In genomic region chr12:16726879-16727278, GRCh38 we compare ENCODE assay signal across 21 cellular contexts.
A peak's percentile ranks its signal among the peaks of the same experiment; 100 is the strongest.
DNase-seq lines count a peak whose midpoint lies in the region; ATAC-seq and TF ChIP-seq lines count a peak whose summit lies in the region.
"Had no signal": no experiment of that assay in that cellular context is flagged by ENCODE, and none has a peak within 500 bp of the region (broad histone marks: within the 10 kb centered on the region; RNA-seq: fewer than 3 reads in every experiment).

No MANE protein-coding gene starts in this region.

- no peak overlapping the region for H3K4me3 ChIP-seq in fibroblast of pulmonary artery (replicated peaks; ENCODE audit: low read depth, low read length)

- in situ Hi-C loops in Caki2 (cut with HindIII; ENCODE audit: low pct_unique_long_range_greater_than_20kb, low sequenced_read_pairs) (no loop called here), SK-MEL-5 (cut with HindIII; ENCODE audit: low pct_unique_long_range_greater_than_20kb, low sequenced_read_pairs) (no loop called here)

- no peak for ATAC-seq in HG03095 (IDR thresholded peaks at IDR 0.05; ENCODE audit: unreplicated experiment)
- ATAC-seq: activated CD4-positive, CD25-positive, alpha-beta regulatory T cell treated with anti-CD3 and anti-CD28 coated beads, Interleukin-2, amount 50 U/mL, for 24 hours; foreskin keratinocyte; right cardiac atrium; stimulated activated naive CD8-positive, alpha-beta T cell treated with anti-CD3 and anti-CD28 coated beads, Interleukin-15, amount 100 ng/mL, for 72 hours had no signal

- no peak for TF ChIP-seq CTCF in fibroblast of pulmonary artery (IDR thresholded peaks at IDR 0.05; ENCODE audit: low read length, missing control alignments)

- peak; percentile 64 for DNase-seq in Caki2 (ENCODE audit: low read depth)
- peak; percentile 90 for DNase-seq in SK-MEL-5 (ENCODE audit: low read depth, low spot score)
- DNase-seq in fibroblast of pulmonary artery (ENCODE audit: low read depth): peak; percentile 6
- peak; percentile 19 for DNase-seq in pons (ENCODE audit: low spot score)
- DNase-seq in NCI-H82 (lab: John Stamatoyannopoulos, UW): no peak
- DNase-seq in NCI-H1436 treated with DMSO at 0.1 percent for 48 hours (lab: John Stamatoyannopoulos, UW): no peak
- no peak for DNase-seq in C1 segment of cervical spinal cord (lab: John Stamatoyannopoulos, UW)
- DNase-seq: activated CD4-positive, alpha-beta memory T cell treated with anti-CD3 and anti-CD28 coated beads, Interleukin-2, amount 10 ng/mL, durations not matched to agents 7 days and 5 days; activated effector memory CD4-positive, alpha-beta T cell treated with anti-CD3 and anti-CD28 coated beads, Interleukin-2, amount 50 U/mL, for 16 hours; BE2C; Caco-2; dermis blood vessel endothelial cell; hypothalamus; MM.1S; occipital lobe; OCI-M1; right cardiac atrium; stimulated activated naive CD8-positive, alpha-beta T cell treated with anti-CD3 and anti-CD28 coated beads, Interleukin-15, amount 100 ng/mL, for 72 hours had no signal

Comparison
In these comparisons a context has a peak if more than half of its experiments do, and no peak if none do; other contexts are left out.
1. DNase-seq: peak in Caki2 (single experiment), SK-MEL-5 (single experiment), fibroblast of pulmonary artery (single experiment) and pons (single experiment); none in NCI-H82 (single experiment), NCI-H1436 treated with DMSO at 0.1 percent for 48 hours (single experiment) and C1 segment of cervical spinal cord (0 of 14).